1 cellular context compared by ENCODE assay signal in genomic region chr6:33988121-33989015, GRCh38.
TF ChIP-seq lines count a peak whose summit lies in the region.

No MANE protein-coding gene starts in this region.

TF ChIP-seq in HepG2, 621 proteins besides CTCF, POLR2A, EP300 and RAD21 (continued from another document and continues in another):
- no peak for TF ChIP-seq CSRNP2 (CRISPR knock-in tag; conservative IDR thresholded peaks at IDR 0.05; ENCODE audit: low read depth)
- peak; percentile 97 for TF ChIP-seq KDM4B (CRISPR knock-in tag; IDR thresholded peaks at IDR 0.05)
- TF ChIP-seq ZNF773 (CRISPR knock-in tag; IDR thresholded peaks at IDR 0.05; ENCODE audit: borderline replicate concordance) = no peak
- no peak for TF ChIP-seq DMTF1 (CRISPR knock-in tag; IDR thresholded peaks at IDR 0.05)
- TF ChIP-seq ZSCAN9 (CRISPR knock-in tag; IDR thresholded peaks at IDR 0.05; ENCODE audit: borderline replicate concordance) = peak; percentile 98
- peak; percentile 82 for TF ChIP-seq SSRP1 (CRISPR knock-in tag; IDR thresholded peaks at IDR 0.05)
- no peak for TF ChIP-seq ZFP62 (CRISPR knock-in tag; IDR thresholded peaks at IDR 0.05)
- TF ChIP-seq ELF1 (CRISPR knock-in tag; IDR thresholded peaks at IDR 0.05) = peak; percentile 76
- peak; percentile 87 for TF ChIP-seq TEAD3 (CRISPR knock-in tag; optimal IDR thresholded peaks at IDR 0.05; ENCODE audit: borderline replicate concordance)
- TF ChIP-seq ZNF749 (CRISPR knock-in tag; IDR thresholded peaks at IDR 0.05; ENCODE audit: borderline replicate concordance) = peak; percentile 93; the same call in 1 of the 2 replicates
- peak; percentile 81; the same call in 1 of the 2 replicates for TF ChIP-seq ZNF264 (CRISPR knock-in tag; IDR thresholded peaks at IDR 0.05)
- peak; percentile 88 for TF ChIP-seq SKI (IDR thresholded peaks at IDR 0.05; ENCODE audit: partially characterized antibody)
- TF ChIP-seq GLMP (CRISPR knock-in tag; IDR thresholded peaks at IDR 0.05; ENCODE audit: borderline replicate concordance) = no peak
- TF ChIP-seq RBM22 (optimal IDR thresholded peaks at IDR 0.05; ENCODE audit: low read length) = no peak
- no peak; the same call in 1 of the 2 replicates for TF ChIP-seq ZNF552 (CRISPR knock-in tag; IDR thresholded peaks at IDR 0.05; ENCODE audit: borderline replicate concordance)
- TF ChIP-seq MYNN (CRISPR knock-in tag; IDR thresholded peaks at IDR 0.05; ENCODE audit: low read depth) = no peak; the same call in 1 of the 2 replicates
- TF ChIP-seq ZFAT (CRISPR knock-in tag; conservative IDR thresholded peaks at IDR 0.05) = no peak
- TF ChIP-seq ATF7 (IDR thresholded peaks at IDR 0.05) = no peak
- TF ChIP-seq ATF7 (CRISPR knock-in tag; IDR thresholded peaks at IDR 0.05) = 0 out of 2 replicates have a peak, but pooled peaks have one; percentile 36
- peak; percentile 55; the same call in 1 of the 2 replicates for TF ChIP-seq NR2C2 (CRISPR knock-in tag; IDR thresholded peaks at IDR 0.05; ENCODE audit: borderline replicate concordance)
- TF ChIP-seq PHF5A (CRISPR knock-in tag; IDR thresholded peaks at IDR 0.05; ENCODE audit: low read depth, unreplicated experiment) = peak; percentile 91
- TF ChIP-seq ZMAT3 (CRISPR knock-in tag; conservative IDR thresholded peaks at IDR 0.05) = peak; percentile 89
- peak; percentile 93; the same call in 1 of the 2 replicates for TF ChIP-seq ZNF281 (CRISPR knock-in tag; IDR thresholded peaks at IDR 0.05; ENCODE audit: borderline replicate concordance)
- no peak; the same call in 1 of the 2 replicates for TF ChIP-seq ZNF740 (CRISPR knock-in tag; IDR thresholded peaks at IDR 0.05)
- TF ChIP-seq U2AF2 (IDR thresholded peaks at IDR 0.05; ENCODE audit: low read depth, low read length) = no peak
- peak; percentile 87 for TF ChIP-seq MED1 (CRISPR knock-in tag; IDR thresholded peaks at IDR 0.05)
- TF ChIP-seq ZFYVE20 (CRISPR knock-in tag; IDR thresholded peaks at IDR 0.05; ENCODE audit: borderline replicate concordance, low read depth) = no peak
- no peak for TF ChIP-seq ZNF20 (CRISPR knock-in tag; IDR thresholded peaks at IDR 0.05)
- TF ChIP-seq ZKSCAN8 (CRISPR knock-in tag; IDR thresholded peaks at IDR 0.05; ENCODE audit: borderline replicate concordance) = peak; percentile 95
- no peak for TF ChIP-seq ZNF121 (CRISPR knock-in tag; IDR thresholded peaks at IDR 0.05)
- TF ChIP-seq ZNF878 (CRISPR knock-in tag; IDR thresholded peaks at IDR 0.05) = peak; percentile 90; the same call in 1 of the 2 replicates
- no peak for TF ChIP-seq E2F1 (CRISPR knock-in tag; IDR thresholded peaks at IDR 0.05)
- TF ChIP-seq TFE3 (CRISPR knock-in tag; IDR thresholded peaks at IDR 0.05) = peak; percentile 88
- TF ChIP-seq MAF1 (CRISPR knock-in tag; IDR thresholded peaks at IDR 0.05; ENCODE audit: borderline replicate concordance) = no peak
- peak; percentile 77 for TF ChIP-seq ZBTB25 (CRISPR knock-in tag; IDR thresholded peaks at IDR 0.05)
- TF ChIP-seq HES4 (CRISPR knock-in tag; IDR thresholded peaks at IDR 0.05; ENCODE audit: borderline replicate concordance) = no peak
- peak; percentile 93 for TF ChIP-seq BORCS8-MEF2B (CRISPR knock-in tag; IDR thresholded peaks at IDR 0.05)
- TF ChIP-seq KIAA2018 (CRISPR knock-in tag; IDR thresholded peaks at IDR 0.05; ENCODE audit: borderline replicate concordance) = no peak
- peak; percentile 100 for TF ChIP-seq HDAC2 (CRISPR knock-in tag; IDR thresholded peaks at IDR 0.05)
